In genomic region chr1:17101261-17101660, GRCh38 we compare ENCODE assay signal across 22 cellular contexts. TPM values are rescaled to one million over a fixed set of nuclear protein-coding genes. Genes with fewer than 3 reads are reported as not detected.
A peak's percentile ranks its signal among the peaks of the same experiment; 100 is the strongest.
DNase-seq lines count a peak whose midpoint lies in the region; TF ChIP-seq lines count a peak whose summit lies in the region.
"Had no signal": no experiment of that assay in that cellular context is flagged by ENCODE, and none has a peak within 500 bp of the region (broad histone marks: within the 10 kb centered on the region; RNA-seq: fewer than 3 reads in every experiment).

No MANE protein-coding gene starts in this region.

- CTCF ChIA-PET in GM10248 (lab: Yijun Ruan, JAX) = no interaction called here

- POLR2A ChIA-PET in GM10248 (lab: Yijun Ruan, JAX) = no interaction called here

- no peaks in the 10 kb centered on the region for H3K9me3 ChIP-seq in neutrophil

- peaks cover 80% of the 10 kb centered on the region for H3K36me3 ChIP-seq in neutrophil

- no peaks in the 10 kb centered on the region for H3K27me3 ChIP-seq in neutrophil

- peak overlapping the region; percentile 54 for H3K27ac ChIP-seq in caudate nucleus (ENCODE audit: low read depth, low read length)
- peak overlapping the region; percentile 95 for H3K27ac ChIP-seq in neutrophil
- H3K27ac ChIP-seq in temporal lobe (ENCODE audit: low read depth, low read length) = peak overlapping the region; percentile 79
- H3K27ac ChIP-seq: HL-60, PC-9 had no signal

- TF ChIP-seq CTCF in neutrophil (IDR thresholded peaks at IDR 0.05) (no peak), GM10248 (IDR thresholded peaks at IDR 0.05; ENCODE audit: control extremely low read depth, extremely low read depth, low read depth, missing control alignments) (no peak)

- H3K4me1 ChIP-seq in neutrophil (ENCODE audit: control insufficient read depth in 1 of 2, insufficient read depth in 1 of 2, low read depth in 1 of 2, low read length in 1 of 2) = peaks cover 60 to 63% of the 10 kb centered on the region in 2 experiments

- no peak overlapping the region for H3K4me3 ChIP-seq in neutrophil (ENCODE audit: low read depth in 1 of 2, low read length in 1 of 2)
- H3K4me3 ChIP-seq: GM23338, PC-9 had no signal

- DNase-seq in NCI-H82 (lab: John Stamatoyannopoulos, UW) (peak; percentile 76), NCI-H82 treated with DMSO at 0.1 percent for 48 hours (lab: John Stamatoyannopoulos, UW; ENCODE audit: unreplicated experiment) (no peak), caudate nucleus (lab: John Stamatoyannopoulos, UW) (no peak), GOT3 (lab: John Stamatoyannopoulos, UW) (no peak), dermis blood vessel endothelial cell (no peak), GM10248 (ENCODE audit: extremely low spot score) (no peak)
- DNase-seq: 8988T; CD4-positive, alpha-beta memory T cell; COR-L47; DMS53; NCI-H1092; NCI-H1417 treated with DMSO at 0.1 percent for 48 hours; NCI-H1694 treated with DMSO at 0.1 percent for 48 hours; NCI-H2081; NCI-H446; NCI-H524 treated with DMSO at 0.1 percent for 48 hours; NCI-H774; PC-9 had no signal

RNA-seq across cellular contexts. Expression of gene PADI2, which starts 18.0 kb away (rescaled TPM):
- total RNA-seq in temporal lobe (0.74 TPM), dermis blood vessel endothelial cell (0.17 and 0.19 TPM in 2 replicates)

RNA-seq across cellular contexts. Expression of gene SDHB, which starts 47.4 kb away (rescaled TPM):
- 61.5 TPM for total RNA-seq in temporal lobe
- total RNA-seq in dermis blood vessel endothelial cell = 116 and 129 TPM in 2 replicates
